In genomic region chr7:55463863-55464262, GRCh38 we compare ENCODE assay signal across 17 cellular contexts.
A peak's percentile ranks its signal among the peaks of the same experiment; 100 is the strongest.
DNase-seq lines count a peak whose midpoint lies in the region; ATAC-seq, FAIRE-seq and TF ChIP-seq lines count a peak whose summit lies in the region.
"Had no signal": no experiment of that assay in that cellular context is flagged by ENCODE, and none has a peak within 500 bp of the region (broad histone marks: within the 10 kb centered on the region; RNA-seq: fewer than 3 reads in every experiment).

No MANE protein-coding gene starts in this region.

- H3K4me1 Mint-ChIP-seq in CD4-positive, CD25-positive, alpha-beta regulatory T cell: peaks cover 24 to 72% (median 46%) of the 10 kb centered on the region in 4 donors
- peaks cover 17% of the 10 kb centered on the region for H3K4me1 Mint-ChIP-seq in stimulated activated memory B cell treated with anti-CD40 and anti-IgM and Interleukin-4, amounts not matched to agents 10 μg/mL and 1 μg/mL and 100 μg/mL, for 72 hours
- H3K4me1 Mint-ChIP-seq in HFFc6 (ENCODE audit: low read depth): peaks cover 16% of the 10 kb centered on the region

- H3K27ac ChIP-seq in CD4-positive, CD25-positive, alpha-beta regulatory T cell (ENCODE audit: insufficient read depth, low read length, poor library complexity, severe bottlenecking): no peak overlapping the region
- H3K27ac ChIP-seq in K562 (ENCODE audit: extremely low read depth, low read depth, low read length): no peak overlapping the region
- H3K27ac ChIP-seq: A549, BLaER1, SK-N-MC had no signal

- in situ Hi-C loops in K562 (cut with MboI): no loop called here

- no peak overlapping the region for H3K9ac ChIP-seq in K562 (ENCODE audit: insufficient read depth in 1 of 2, low read depth in 2 of 2, low read length in 2 of 2)
- H3K9ac ChIP-seq: BLaER1 had no signal

- 100% methylated on average over 2 of the region's 2 CpGs for whole genome bisulfite sequencing in K562 (ENCODE audit: insufficient coverage, low coverage, missing lambda C conversion rate)

- no peak for TF ChIP-seq EP300 in K562 (IDR thresholded peaks at IDR 0.05; ENCODE audit: low read length)

- no peaks in the 10 kb centered on the region for H4K20me1 ChIP-seq in K562 (replicated peaks; ENCODE audit: control insufficient read depth, insufficient read depth, low read length)
- H4K20me1 ChIP-seq: BLaER1 had no signal

- no peak for FAIRE-seq in K562 (lab: Jason Lieb, UNC)
- FAIRE-seq: A549 had no signal

- H3K4me3 Mint-ChIP-seq in CD4-positive, CD25-positive, alpha-beta regulatory T cell: peak overlapping the region in 1 of 4 donors; percentile 19
- H3K4me3 Mint-ChIP-seq in stimulated activated memory B cell treated with anti-CD40 and anti-IgM and Interleukin-4, amounts not matched to agents 10 μg/mL and 1 μg/mL and 100 μg/mL, for 72 hours: no peak overlapping the region
- H3K4me3 Mint-ChIP-seq in HFFc6: no peak overlapping the region

- ATAC-seq in CD4-positive, CD25-positive, alpha-beta regulatory T cell (ENCODE audit: low read depth in 2 of 2): no peak
- no peak for ATAC-seq in K562
- no peak for ATAC-seq in stimulated activated memory B cell treated with anti-CD40 and anti-IgM and Interleukin-4, amounts not matched to agents 10 μg/mL and 1 μg/mL and 100 μg/mL, for 72 hours
- ATAC-seq: A549 had no signal

- H3K79me2 ChIP-seq in K562 (ENCODE audit: control insufficient read depth, insufficient read depth, low read length): no peaks in the 10 kb centered on the region

- H3K9me1 ChIP-seq in K562 (ENCODE audit: control insufficient read depth, insufficient read depth, low read length): no peaks in the 10 kb centered on the region

- peaks cover 4% of the 10 kb centered on the region for H3K27me3 Mint-ChIP-seq in CD4-positive, CD25-positive, alpha-beta regulatory T cell
- no peaks in the 10 kb centered on the region for H3K27me3 Mint-ChIP-seq in stimulated activated memory B cell treated with anti-CD40 and anti-IgM and Interleukin-4, amounts not matched to agents 10 μg/mL and 1 μg/mL and 100 μg/mL, for 72 hours
- H3K27me3 Mint-ChIP-seq in HFFc6 (ENCODE audit: insufficient read depth): no peaks in the 10 kb centered on the region; the same call in 1 of the 2 replicates

- no peak for TF ChIP-seq RAD21 in K562 (CRISPR knock-in tag; conservative IDR thresholded peaks at IDR 0.05 in 1 of 2, IDR thresholded peaks at IDR 0.05 in 1 of 2)

- TF ChIP-seq CTCF in K562 (IDR thresholded peaks at IDR 0.05 in 2 of 3, conservative IDR thresholded peaks at IDR 0.05 in 1 of 3; ENCODE audit: insufficient read depth in 2 of 3, low read depth in 1 of 3, low read length in 3 of 3): no peak
- TF ChIP-seq CTCF in HFFc6 (IDR thresholded peaks at IDR 0.05): no peak

- H3K27ac Mint-ChIP-seq in CD4-positive, CD25-positive, alpha-beta regulatory T cell: peak overlapping the region in 2 of 3 donors; percentile 60 to 86
- peak overlapping the region; percentile 7 for H3K27ac Mint-ChIP-seq in stimulated activated memory B cell treated with anti-CD40 and anti-IgM and Interleukin-4, amounts not matched to agents 10 μg/mL and 1 μg/mL and 100 μg/mL, for 72 hours
- H3K27ac Mint-ChIP-seq in HFFc6: no peak overlapping the region

- CTCF ChIA-PET in K562 (lab: Yijun Ruan, JAX; ENCODE audit: low intra/inter-chr PET ratio): no interaction called here

- BruUV-seq in K562 (replicated peaks; lab: Mats Ljungman, UMichigan): no TSS peak

- no peak overlapping the region for H3K4me3 ChIP-seq in CD4-positive, CD25-positive, alpha-beta regulatory T cell (ENCODE audit: low read depth, low read length)
- no peak overlapping the region for H3K4me3 ChIP-seq in K562
- H3K4me3 ChIP-seq: A549, BLaER1, HAP-1, SK-N-MC had no signal

- POLR2A ChIA-PET in K562 (lab: Yijun Ruan, JAX): no interaction called here

- peaks cover 37% of the 10 kb centered on the region for H3K4me1 ChIP-seq in CD4-positive, CD25-positive, alpha-beta regulatory T cell (ENCODE audit: control insufficient read depth, insufficient read depth, low read length, poor library complexity, severe bottlenecking)
- no peaks in the 10 kb centered on the region for H3K4me1 ChIP-seq in K562 (replicated peaks in 1 of 2; ENCODE audit: control insufficient read depth in 2 of 2, insufficient read depth in 2 of 2, low read length in 2 of 2)
- H3K4me1 ChIP-seq: A549, HAP-1 had no signal

- H3K9me3 ChIP-seq in CD4-positive, CD25-positive, alpha-beta regulatory T cell (ENCODE audit: control insufficient read depth in 2 of 2, low read length in 2 of 2): peaks cover 4 to 8% of the 10 kb centered on the region in 2 experiments
- peaks cover 2% of the 10 kb centered on the region for H3K9me3 ChIP-seq in K562 (replicated peaks; ENCODE audit: control insufficient read depth, insufficient read depth, low read depth, low read length)
- H3K9me3 ChIP-seq: HAP-1 had no signal

- TF ChIP-seq POLR2A in K562 (conservative IDR thresholded peaks at IDR 0.05): no peak

- no peak overlapping the region for H2AFZ ChIP-seq in K562 (ENCODE audit: low read depth, low read length)

- no peak overlapping the region for H3K4me2 ChIP-seq in K562 (ENCODE audit: insufficient read depth, low read length)
- H3K4me2 ChIP-seq: A549, BLaER1 had no signal

- H3K36me3 ChIP-seq in CD4-positive, CD25-positive, alpha-beta regulatory T cell (ENCODE audit: control insufficient read depth, insufficient read depth, low read length): peaks cover 18% of the 10 kb centered on the region
- H3K36me3 ChIP-seq in K562 (ENCODE audit: control insufficient read depth, insufficient read depth, low read length): no peaks in the 10 kb centered on the region
- H3K36me3 ChIP-seq: HAP-1 had no signal

- H3K9me3 Mint-ChIP-seq in CD4-positive, CD25-positive, alpha-beta regulatory T cell: peaks cover 1 to 30% (median 10%) of the 10 kb centered on the region in 7 donors
- peaks cover 29% of the 10 kb centered on the region for H3K9me3 Mint-ChIP-seq in stimulated activated memory B cell treated with anti-CD40 and anti-IgM and Interleukin-4, amounts not matched to agents 10 μg/mL and 1 μg/mL and 100 μg/mL, for 72 hours
- H3K9me3 Mint-ChIP-seq in HFFc6: peaks cover 28% of the 10 kb centered on the region

- intact Hi-C loops in K562 (cut with micrococcal nuclease): no loop called here

- H3K27me3 ChIP-seq in CD4-positive, CD25-positive, alpha-beta regulatory T cell (ENCODE audit: control insufficient read depth, insufficient read depth, low read length): no peaks in the 10 kb centered on the region
- H3K27me3 ChIP-seq in K562 (ENCODE audit: control insufficient read depth in 2 of 2, insufficient read depth in 2 of 2, low read length in 2 of 2): no peaks in the 10 kb centered on the region
- H3K27me3 ChIP-seq: BLaER1 had no signal

- H3K36me3 Mint-ChIP-seq in CD4-positive, CD25-positive, alpha-beta regulatory T cell: peaks cover 37% of the 10 kb centered on the region
- peaks cover 92% of the 10 kb centered on the region for H3K36me3 Mint-ChIP-seq in stimulated activated memory B cell treated with anti-CD40 and anti-IgM and Interleukin-4, amounts not matched to agents 10 μg/mL and 1 μg/mL and 100 μg/mL, for 72 hours
- H3K36me3 Mint-ChIP-seq in HFFc6 (ENCODE audit: low read depth): peaks cover 69% of the 10 kb centered on the region

- DNase-seq in CD4-positive, CD25-positive, alpha-beta regulatory T cell: no peak
- DNase-seq in GM03348 (ENCODE audit: low spot score): peak; percentile 1
- DNase-seq in K562 (ENCODE audit: extremely low read depth in 1 of 4, low spot score in 3 of 4): no peak
- DNase-seq in amygdala (lab: John Stamatoyannopoulos, UW): no peak
- no peak for DNase-seq in HFFc6
- DNase-seq in superior temporal gyrus (ENCODE audit: extremely low spot score): no peak
- DNase-seq: DMS 273 treated with DMSO at 0.1 percent for 48 hours, DND-41, NCI-H187, NCI-H226, NCI-H524 treated with DMSO at 0.1 percent for 48 hours, SHP77 had no signal

TF ChIP-seq in K562, 482 proteins besides CTCF, POLR2A, EP300 and RAD21 (continues in another document):
- TF ChIP-seq ZC3H11A (IDR thresholded peaks at IDR 0.05; ENCODE audit: low read depth, low read length): no peak
